In the genomic region with DNA sequence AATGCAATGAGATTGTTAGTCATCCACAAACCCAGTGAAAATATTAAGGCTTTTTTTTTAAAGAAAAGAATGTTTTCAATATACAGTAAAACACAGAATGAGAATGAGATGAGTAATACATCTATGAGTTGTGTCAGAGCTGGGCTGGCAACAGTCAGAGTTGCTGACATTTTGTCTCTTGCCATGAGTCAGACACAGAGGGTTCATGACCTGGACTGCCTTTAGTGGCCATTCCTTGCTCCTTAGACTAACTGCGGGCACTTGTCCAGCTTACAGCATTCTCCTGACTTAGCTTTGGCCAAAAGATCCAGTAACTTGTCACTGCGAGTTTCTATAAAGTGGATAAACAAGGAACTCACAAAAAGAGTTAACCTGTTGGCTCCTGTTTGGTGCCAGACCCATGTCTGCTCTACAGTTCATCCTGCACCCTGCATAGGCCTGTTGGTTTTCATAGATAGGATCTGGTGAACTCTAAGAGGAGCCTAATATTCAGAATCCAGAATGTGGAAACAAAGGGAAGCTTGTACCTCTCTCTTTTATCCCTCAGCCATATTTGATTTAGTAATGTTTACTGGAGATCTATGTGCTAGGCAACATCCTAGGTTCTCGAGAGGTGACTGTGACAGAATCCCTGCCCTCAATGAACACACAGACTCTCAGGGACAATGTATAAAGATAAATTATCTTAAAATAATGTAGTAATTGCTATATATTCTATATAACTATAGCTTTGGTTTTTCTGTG, we compare ENCODE assay signal across 10 cellular contexts.
DNase-seq lines count a peak whose midpoint lies in the region; ATAC-seq and TF ChIP-seq lines count a peak whose summit lies in the region.
"Had no signal": no experiment of that assay in that cellular context is flagged by ENCODE, and none has a peak within 500 bp of the region (broad histone marks: within the 10 kb centered on the region; RNA-seq: fewer than 3 reads in every experiment).

No MANE protein-coding gene starts in this region.

- H3K36me3 ChIP-seq in MG63 = no peaks in the 10 kb centered on the region

- ATAC-seq in omental fat pad (ENCODE audit: low FRiP score) (peak; percentile 81), HG02884 (IDR thresholded peaks at IDR 0.05; ENCODE audit: unreplicated experiment) (no peak), GM21717 (IDR thresholded peaks at IDR 0.05; ENCODE audit: unreplicated experiment) (no peak)

- no peaks in the 10 kb centered on the region for H3K9me3 ChIP-seq in MG63
- H3K9me3 ChIP-seq: uterus had no signal

- no peaks in the 10 kb centered on the region for H3K27me3 ChIP-seq in MG63
- H3K27me3 ChIP-seq: uterus had no signal

- TF ChIP-seq CTCF in epithelial cell of proximal tubule (conservative IDR thresholded peaks at IDR 0.05; ENCODE audit: low read depth, low read length) (no peak), omental fat pad (IDR thresholded peaks at IDR 0.05) (no peak)

- no peak overlapping the region for H3K4me3 ChIP-seq in MG63
- H3K4me3 ChIP-seq in epithelial cell of proximal tubule (ENCODE audit: low read depth, low read length) = no peak overlapping the region
- H3K4me3 ChIP-seq: uterus had no signal

- DNase-seq in ELR (ENCODE audit: low read depth) (peak; percentile 99), MG63 (peak; percentile 97), epithelial cell of proximal tubule (ENCODE audit: low read depth) (peak; percentile 82), omental fat pad (ENCODE audit: low spot score) (no peak), NCI-H146 treated with DMSO at 0.1 percent for 48 hours (lab: John Stamatoyannopoulos, UW; ENCODE audit: unreplicated experiment) (no peak)
- DNase-seq in activated naive CD4-positive, alpha-beta T cell treated with anti-CD3 and anti-CD28 coated beads, Interleukin-2, amount 50 U/mL, for 16 hours = no peak
- DNase-seq: immature natural killer cell, uterus had no signal

Comparison
In these comparisons a context has a peak if more than half of its experiments do, and no peak if none do; other contexts are left out.
1. DNase-seq: peak in ELR (single experiment), MG63 (single experiment) and epithelial cell of proximal tubule (single experiment); none in omental fat pad (single experiment), activated naive CD4-positive, alpha-beta T cell treated with anti-CD3 and anti-CD28 coated beads, Interleukin-2, amount 50 U/mL, for 16 hours (single experiment) and NCI-H146 treated with DMSO at 0.1 percent for 48 hours (single experiment).